9 cellular contexts compared by ENCODE assay signal in genomic region chr15:84034831-84035753, GRCh38.
A peak's percentile ranks its signal among the peaks of the same experiment; 100 is the strongest.
DNase-seq lines count a peak whose midpoint lies in the region; ATAC-seq, FAIRE-seq and TF ChIP-seq lines count a peak whose summit lies in the region.
"Had no signal": no experiment of that assay in that cellular context is flagged by ENCODE, and none has a peak within 500 bp of the region (broad histone marks: within the 10 kb centered on the region; RNA-seq: fewer than 3 reads in every experiment).

No MANE protein-coding gene starts in this region.

- DNase-seq in GM12891 (ENCODE audit: insufficient read length, low spot score): peak; percentile 13
- DNase-seq in MM.1S: peak; percentile 41
- DNase-seq in cerebellum (ENCODE audit: low spot score): peak; percentile 55
- DNase-seq in mesenchymal stem cell: peak; percentile 30
- no peak for DNase-seq in DMS153 treated with DMSO at 0.1 percent for 48 hours (lab: John Stamatoyannopoulos, UW; ENCODE audit: unreplicated experiment)
- DNase-seq in NCI-H146 treated with DMSO at 0.1 percent for 48 hours (lab: John Stamatoyannopoulos, UW; ENCODE audit: unreplicated experiment): no peak
- DNase-seq in immature natural killer cell: no peak

- no peak overlapping the region for H3K4me2 ChIP-seq in MM.1S (ENCODE audit: low read depth, low read length)
- H3K4me2 ChIP-seq in mesenchymal stem cell (ENCODE audit: low read length, poor library complexity, severe bottlenecking): no peak overlapping the region

- peak; percentile 26 for FAIRE-seq in GM12891 (lab: Jason Lieb, UNC)

- H3K27ac ChIP-seq in MM.1S (ENCODE audit: low read length) (no peak overlapping the region), mesenchymal stem cell (ENCODE audit: low read length, poor library complexity, severe bottlenecking) (no peak overlapping the region)
- H3K27ac ChIP-seq: SK-N-MC had no signal

- H3K4me1 ChIP-seq in MM.1S (ENCODE audit: low read length) (no peaks in the 10 kb centered on the region), mesenchymal stem cell (ENCODE audit: control insufficient read depth, insufficient read depth, low read depth, low read length) (peaks cover 2% of the 10 kb centered on the region)

- no peak overlapping the region for H2BK120ac ChIP-seq in mesenchymal stem cell (ENCODE audit: low read depth, low read length)

- H3K4me1 Mint-ChIP-seq in immature natural killer cell: no peaks in the 10 kb centered on the region

- no peak overlapping the region for H3K18ac ChIP-seq in mesenchymal stem cell (ENCODE audit: low read depth in 1 of 2, low read length in 2 of 2)

- no peak for ATAC-seq in GM21717 (IDR thresholded peaks at IDR 0.05; ENCODE audit: unreplicated experiment)

- H2BK15ac ChIP-seq in mesenchymal stem cell (ENCODE audit: low read depth, poor library complexity, severe bottlenecking): no peak overlapping the region

- 18% methylated on average over 3 of the region's 3 CpGs for WGBS in mesenchymal stem cell

- H3K27me3 Mint-ChIP-seq in immature natural killer cell (ENCODE audit: low read depth in 3 of 3): peaks cover 1 to 12% (median 5%) of the 10 kb centered on the region in 3 donors

- H3K4me3 ChIP-seq in MM.1S (ENCODE audit: low read length) (no peak overlapping the region), mesenchymal stem cell (ENCODE audit: insufficient read depth in 1 of 2, low read depth in 1 of 2, low read length in 2 of 2) (no peak overlapping the region)
- H3K4me3 ChIP-seq: SK-N-MC had no signal

- no peak overlapping the region for H3K4ac ChIP-seq in mesenchymal stem cell (ENCODE audit: low read depth in 1 of 2, low read length in 2 of 2)

- no peak overlapping the region for H4K8ac ChIP-seq in mesenchymal stem cell (ENCODE audit: low read length)

- H3K27me3 ChIP-seq in MM.1S (replicated peaks; ENCODE audit: insufficient read depth, low read length) (no peaks in the 10 kb centered on the region), mesenchymal stem cell (ENCODE audit: control insufficient read depth in 1 of 2, insufficient read depth in 1 of 2, low read length in 2 of 2) (peaks cover 0 to 31% of the 10 kb centered on the region in 2 experiments)

- no peak overlapping the region for H2AK5ac ChIP-seq in mesenchymal stem cell (ENCODE audit: low read length, severe bottlenecking)

- no peak overlapping the region for H4K91ac ChIP-seq in mesenchymal stem cell (ENCODE audit: low read length)

- peaks cover 0 to 7% (median 0%) of the 10 kb centered on the region in 6 donors for H3K9me3 Mint-ChIP-seq in immature natural killer cell

- H3F3A ChIP-seq in MM.1S (ENCODE audit: insufficient read depth, low read length): no peaks in the 10 kb centered on the region

- H2AFZ ChIP-seq in MM.1S (ENCODE audit: low read length) (no peak overlapping the region), mesenchymal stem cell (ENCODE audit: low read depth, low read length) (no peak overlapping the region)

- TF ChIP-seq CTCF in MM.1S (IDR thresholded peaks at IDR 0.05; ENCODE audit: low read length): peak; percentile 66

- H3K4me3 Mint-ChIP-seq in immature natural killer cell: no peak overlapping the region

- H4K20me1 ChIP-seq in MM.1S (ENCODE audit: insufficient read depth, low read length): no peaks in the 10 kb centered on the region

- H3K9ac ChIP-seq in MM.1S (ENCODE audit: low read length) (no peak overlapping the region), mesenchymal stem cell (ENCODE audit: low read length) (no peak overlapping the region)

- H3K27ac Mint-ChIP-seq in immature natural killer cell: no peak overlapping the region

- no peak for TF ChIP-seq POLR2A in GM12891 (IDR thresholded peaks at IDR 0.05; ENCODE audit: low read depth, low read length)

- H2BK12ac ChIP-seq in mesenchymal stem cell (ENCODE audit: low read length in 2 of 2): no peak overlapping the region

- no peak overlapping the region for H3K23ac ChIP-seq in mesenchymal stem cell (ENCODE audit: low read length in 2 of 2)

- H3K9me3 ChIP-seq in MM.1S (replicated peaks; ENCODE audit: insufficient read depth, low read length) (no peaks in the 10 kb centered on the region), mesenchymal stem cell (ENCODE audit: control insufficient read depth, low read length) (no peaks in the 10 kb centered on the region)

- no peaks in the 10 kb centered on the region for H3K36me3 ChIP-seq in MM.1S (replicated peaks; ENCODE audit: insufficient read depth, low read length)
- no peaks in the 10 kb centered on the region for H3K36me3 ChIP-seq in mesenchymal stem cell (ENCODE audit: control insufficient read depth in 1 of 2, insufficient read depth in 2 of 2, low read depth in 1 of 2, low read length in 2 of 2)

- no peak overlapping the region for H3K14ac ChIP-seq in mesenchymal stem cell (ENCODE audit: low read length in 2 of 2)

- no peak overlapping the region for H2BK5ac ChIP-seq in mesenchymal stem cell (ENCODE audit: low read depth, low read length, poor library complexity, severe bottlenecking)

- H3K9me2 ChIP-seq in MM.1S (replicated peaks; ENCODE audit: insufficient read depth, low read length): no peaks in the 10 kb centered on the region

- H3K79me2 ChIP-seq in MM.1S (ENCODE audit: low read length): no peaks in the 10 kb centered on the region

- no peaks in the 10 kb centered on the region for H3K36me3 Mint-ChIP-seq in immature natural killer cell

- no peaks in the 10 kb centered on the region for H3K79me1 ChIP-seq in mesenchymal stem cell (replicated peaks; ENCODE audit: low read length, poor library complexity, severe bottlenecking)

TF ChIP-seq in GM12891, 5 proteins besides CTCF, POLR2A, EP300 and RAD21:
- TF ChIP-seq PAX5 (IDR thresholded peaks at IDR 0.05; ENCODE audit: insufficient read depth, low read length, severe bottlenecking) (no peak), TAF1 (IDR thresholded peaks at IDR 0.05; ENCODE audit: low read depth, low read length) (no peak), SPI1 (IDR thresholded peaks at IDR 0.05; ENCODE audit: low read depth, low read length) (no peak), POU2F2 (IDR thresholded peaks at IDR 0.05; ENCODE audit: low read depth, low read length) (no peak), POLR2AphosphoS5 (IDR thresholded peaks at IDR 0.05; ENCODE audit: low read depth, low read length) (no peak)

Comparison
In these comparisons a context has a peak if more than half of its experiments do, and no peak if none do; other contexts are left out.
1. DNase-seq: peak in GM12891 (single experiment), MM.1S (single experiment), cerebellum (single experiment) and mesenchymal stem cell (single experiment); none in DMS153 treated with DMSO at 0.1 percent for 48 hours (single experiment), NCI-H146 treated with DMSO at 0.1 percent for 48 hours (single experiment) and immature natural killer cell (0 of 3).